Comparison of ENCODE assay signal across 30 cellular contexts in the genomic region with DNA sequence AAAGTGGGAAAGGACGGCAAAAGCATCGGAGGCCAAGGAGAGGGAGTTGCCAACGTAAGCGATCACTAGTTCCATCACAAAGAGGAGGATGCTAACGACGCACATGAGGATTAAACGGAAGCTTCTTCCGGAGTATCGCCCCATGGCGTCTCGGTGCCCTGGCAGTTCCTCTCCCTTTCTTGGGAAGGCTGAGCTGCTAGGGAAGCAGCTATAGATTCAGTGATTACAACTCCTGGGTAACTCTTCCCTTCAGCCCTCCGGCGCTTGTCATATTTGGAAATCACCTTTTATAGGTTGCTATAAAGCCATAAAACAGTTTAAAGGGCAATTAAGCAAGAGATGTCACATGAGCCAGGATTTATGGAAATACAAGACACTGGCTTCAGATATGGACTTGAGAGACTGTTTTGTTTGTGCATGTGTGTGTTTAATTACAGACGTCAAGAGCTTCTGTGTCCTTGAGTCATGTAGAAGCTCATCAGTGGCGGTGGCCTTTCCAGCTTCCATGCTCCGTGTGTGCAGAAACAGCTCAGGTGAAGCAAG. TPM values are rescaled to one million over a fixed set of nuclear protein-coding genes. Genes with fewer than 3 reads are reported as not detected.
A peak's percentile ranks its signal among the peaks of the same experiment; 100 is the strongest.
DNase-seq lines count a peak whose midpoint lies in the region; ATAC-seq, FAIRE-seq and TF ChIP-seq lines count a peak whose summit lies in the region.
"Had no signal": no experiment of that assay in that cellular context is flagged by ENCODE, and none has a peak within 500 bp of the region (broad histone marks: within the 10 kb centered on the region; RNA-seq: fewer than 3 reads in every experiment).

No MANE protein-coding gene starts in this region.

- no peaks in the 10 kb centered on the region for H3K79me2 ChIP-seq in GM23338 (replicated peaks; ENCODE audit: insufficient read depth)
- no peaks in the 10 kb centered on the region for H3K79me2 ChIP-seq in smooth muscle cell (ENCODE audit: low read depth)

- no peaks in the 10 kb centered on the region for H3K9me3 Mint-ChIP-seq in GM23338
- H3K9me3 Mint-ChIP-seq: activated CD4-positive, alpha-beta memory T cell treated with anti-CD3 and anti-CD28 coated beads, Interleukin-2, amount 10 ng/mL, durations not matched to agents 7 days and 5 days; immature natural killer cell had no signal

- peak overlapping the region; percentile 47; the same call in 1 of the 2 replicates for H2AFZ ChIP-seq in GM23338
- no peak overlapping the region for H2AFZ ChIP-seq in smooth muscle cell (ENCODE audit: low read depth)

- H3K9ac ChIP-seq in kidney (ENCODE audit: low read length in 2 of 2) (no peak overlapping the region), smooth muscle cell (ENCODE audit: low read depth) (no peak overlapping the region)

- H3K4me2 ChIP-seq in GM23338 (no peak overlapping the region), smooth muscle cell (no peak overlapping the region)

- peaks cover 3% of the 10 kb centered on the region; the same call in 1 of the 2 replicates for H3K9me2 ChIP-seq in GM23338 (ENCODE audit: insufficient read depth)

- H3K36me3 ChIP-seq in GM23338 (ENCODE audit: insufficient read depth) (no peaks in the 10 kb centered on the region), kidney (ENCODE audit: control insufficient read depth in 1 of 2, insufficient read depth in 2 of 2, low read length in 2 of 2) (no peaks in the 10 kb centered on the region), smooth muscle cell (ENCODE audit: low read depth) (no peaks in the 10 kb centered on the region)
- H3K36me3 ChIP-seq: ovary, suprapubic skin had no signal

- H3K4me3 ChIP-seq in GM23338 = no peak overlapping the region
- H3K4me3 ChIP-seq in kidney (ENCODE audit: low read length in 2 of 2) = no peak overlapping the region
- no peak overlapping the region for H3K4me3 ChIP-seq in smooth muscle cell
- H3K4me3 ChIP-seq: ovary, suprapubic skin had no signal

- H3K9me3 ChIP-seq in kidney (ENCODE audit: control insufficient read depth in 1 of 2, low read length in 2 of 2) (no peaks in the 10 kb centered on the region), smooth muscle cell (replicated peaks; ENCODE audit: low read depth) (no peaks in the 10 kb centered on the region)
- H3K9me3 ChIP-seq: ovary, suprapubic skin had no signal

- H3K4me1 ChIP-seq in GM23338 (ENCODE audit: insufficient read depth) = no peaks in the 10 kb centered on the region
- no peaks in the 10 kb centered on the region for H3K4me1 ChIP-seq in kidney (ENCODE audit: control insufficient read depth in 1 of 2, insufficient read depth in 1 of 2, low read depth in 1 of 2, low read length in 2 of 2)
- H3K4me1 ChIP-seq in smooth muscle cell (ENCODE audit: low read depth) = no peaks in the 10 kb centered on the region
- H3K4me1 ChIP-seq: suprapubic skin had no signal

- no peak for ATAC-seq in GM23338
- ATAC-seq in activated CD4-positive, CD25-positive, alpha-beta regulatory T cell treated with anti-CD3 and anti-CD28 coated beads, Interleukin-2, amount 50 U/mL, for 24 hours = no peak
- ATAC-seq: left lobe of liver had no signal

- no peak for FAIRE-seq in kidney (lab: Jason Lieb, UNC)
- FAIRE-seq: endothelial cell of umbilical vein, HTR-8/SVneo, RCC 7860 had no signal

- H3K27me3 Mint-ChIP-seq in GM23338 (ENCODE audit: insufficient read depth, low read depth, poor library complexity) = peaks cover under 1% of the 10 kb centered on the region

- H3F3A ChIP-seq in GM23338 (replicated peaks; ENCODE audit: low read depth) (no peaks in the 10 kb centered on the region), smooth muscle cell (ENCODE audit: low read depth) (no peaks in the 10 kb centered on the region)

- H4K20me1 ChIP-seq in GM23338 (replicated peaks; ENCODE audit: insufficient read depth) = no peaks in the 10 kb centered on the region
- H4K20me1 ChIP-seq in smooth muscle cell (ENCODE audit: low read depth) = no peaks in the 10 kb centered on the region

- H3K27ac Mint-ChIP-seq in GM23338 = no peak overlapping the region
- H3K27ac Mint-ChIP-seq: activated CD4-positive, alpha-beta memory T cell treated with anti-CD3 and anti-CD28 coated beads, Interleukin-2, amount 10 ng/mL, durations not matched to agents 7 days and 5 days; activated naive CD8-positive, alpha-beta T cell; immature natural killer cell had no signal

- WGBS in smooth muscle cell (ENCODE audit: low lambda C conversion rate) = 94% methylated on average over 16 of the region's 16 CpGs

- no peaks in the 10 kb centered on the region for H3K36me3 Mint-ChIP-seq in GM23338 (ENCODE audit: low read depth)
- H3K36me3 Mint-ChIP-seq: activated naive CD8-positive, alpha-beta T cell; CD14-positive monocyte had no signal

- H3K4me1 Mint-ChIP-seq in GM23338 = no peaks in the 10 kb centered on the region
- H3K4me1 Mint-ChIP-seq: activated CD4-positive, alpha-beta memory T cell treated with anti-CD3 and anti-CD28 coated beads, Interleukin-2, amount 10 ng/mL, durations not matched to agents 7 days and 5 days; CD14-positive monocyte; immature natural killer cell had no signal

- TF ChIP-seq CTCF in GM23338 (conservative IDR thresholded peaks at IDR 0.05; ENCODE audit: low read depth in 2 of 2) (no peak), kidney (IDR thresholded peaks at IDR 0.05; ENCODE audit: borderline replicate concordance, extremely low read depth, insufficient read depth) (no peak), smooth muscle cell (IDR thresholded peaks at IDR 0.05; ENCODE audit: borderline replicate concordance, insufficient read depth, poor library complexity, severe bottlenecking) (no peak)

- H3K27me3 ChIP-seq in GM23338 (ENCODE audit: insufficient read depth) = no peaks in the 10 kb centered on the region
- peaks cover 19% of the 10 kb centered on the region for H3K27me3 ChIP-seq in smooth muscle cell (ENCODE audit: low read depth)
- H3K27me3 ChIP-seq: ovary, suprapubic skin had no signal

- H3K4me3 Mint-ChIP-seq in GM23338 = no peak overlapping the region
- H3K4me3 Mint-ChIP-seq: activated CD4-positive, alpha-beta memory T cell treated with anti-CD3 and anti-CD28 coated beads, Interleukin-2, amount 10 ng/mL, durations not matched to agents 7 days and 5 days; activated naive CD8-positive, alpha-beta T cell; CD14-positive monocyte; immature natural killer cell had no signal

- H3K27ac ChIP-seq in GM23338 (ENCODE audit: low read depth) (no peak overlapping the region), kidney (ENCODE audit: low read depth in 2 of 2, low read length in 2 of 2) (no peak overlapping the region), smooth muscle cell (ENCODE audit: low read depth) (no peak overlapping the region)
- H3K27ac ChIP-seq: ovary, suprapubic skin had no signal

- intact Hi-C loops in kidney (cut with DNase I) = no loop called here

- DNase-seq in DMS53 (lab: John Stamatoyannopoulos, UW) (peak; percentile 29), DMS53 treated with DMSO at 0.1 percent for 48 hours (lab: John Stamatoyannopoulos, UW; ENCODE audit: unreplicated experiment) (no peak), GM23338 (ENCODE audit: low spot score) (no peak), NCI-H69 (lab: John Stamatoyannopoulos, UW) (peak; percentile 53), kidney (peak; percentile 43), NCI-H2171 treated with DMSO at 0.1 percent for 48 hours (lab: John Stamatoyannopoulos, UW) (no peak), smooth muscle cell (lab: John Stamatoyannopoulos, UW; ENCODE audit: unreplicated experiment) (no peak)
- DNase-seq: activated CD4-positive, alpha-beta memory T cell treated with anti-CD3 and anti-CD28 coated beads, Interleukin-2, amount 10 ng/mL, durations not matched to agents 7 days and 5 days; activated CD4-positive, CD25-positive, alpha-beta regulatory T cell treated with anti-CD3 and anti-CD28 coated beads, Interleukin-2, amount 50 U/mL, for 72 hours; activated CD8-positive, alpha-beta memory T cell treated with anti-CD3 and anti-CD28 coated beads, Interleukin-2, amount 50 U/mL, for 48 hours; immature natural killer cell; KG1; MM.1S; NCI-H1436 treated with DMSO at 0.1 percent for 48 hours; NCI-H2107; ovary; SHP77 treated with DMSO at 0.1 percent for 48 hours; stimulated activated naive CD4-positive, alpha-beta T cell had no signal

TF ChIP-seq in GM23338, 12 proteins besides CTCF, POLR2A, EP300 and RAD21:
- no peak for TF ChIP-seq EZH2 (IDR thresholded peaks at IDR 0.05; ENCODE audit: low read depth, unreplicated experiment)
- TF ChIP-seq, protein P1, sequence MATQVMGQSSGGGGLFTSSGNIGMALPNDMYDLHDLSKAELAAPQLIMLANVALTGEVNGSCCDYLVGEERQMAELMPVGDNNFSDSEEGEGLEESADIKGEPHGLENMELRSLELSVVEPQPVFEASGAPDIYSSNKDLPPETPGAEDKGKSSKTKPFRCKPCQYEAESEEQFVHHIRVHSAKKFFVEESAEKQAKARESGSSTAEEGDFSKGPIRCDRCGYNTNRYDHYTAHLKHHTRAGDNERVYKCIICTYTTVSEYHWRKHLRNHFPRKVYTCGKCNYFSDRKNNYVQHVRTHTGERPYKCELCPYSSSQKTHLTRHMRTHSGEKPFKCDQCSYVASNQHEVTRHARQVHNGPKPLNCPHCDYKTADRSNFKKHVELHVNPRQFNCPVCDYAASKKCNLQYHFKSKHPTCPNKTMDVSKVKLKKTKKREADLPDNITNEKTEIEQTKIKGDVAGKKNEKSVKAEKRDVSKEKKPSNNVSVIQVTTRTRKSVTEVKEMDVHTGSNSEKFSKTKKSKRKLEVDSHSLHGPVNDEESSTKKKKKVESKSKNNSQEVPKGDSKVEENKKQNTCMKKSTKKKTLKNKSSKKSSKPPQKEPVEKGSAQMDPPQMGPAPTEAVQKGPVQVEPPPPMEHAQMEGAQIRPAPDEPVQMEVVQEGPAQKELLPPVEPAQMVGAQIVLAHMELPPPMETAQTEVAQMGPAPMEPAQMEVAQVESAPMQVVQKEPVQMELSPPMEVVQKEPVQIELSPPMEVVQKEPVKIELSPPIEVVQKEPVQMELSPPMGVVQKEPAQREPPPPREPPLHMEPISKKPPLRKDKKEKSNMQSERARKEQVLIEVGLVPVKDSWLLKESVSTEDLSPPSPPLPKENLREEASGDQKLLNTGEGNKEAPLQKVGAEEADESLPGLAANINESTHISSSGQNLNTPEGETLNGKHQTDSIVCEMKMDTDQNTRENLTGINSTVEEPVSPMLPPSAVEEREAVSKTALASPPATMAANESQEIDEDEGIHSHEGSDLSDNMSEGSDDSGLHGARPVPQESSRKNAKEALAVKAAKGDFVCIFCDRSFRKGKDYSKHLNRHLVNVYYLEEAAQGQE (IDR thresholded peaks at IDR 0.05; ENCODE audit: unreplicated experiment) = no peak
- TF ChIP-seq ZNF331 (CRISPR knock-in tag; IDR thresholded peaks at IDR 0.05; ENCODE audit: low read depth) = no peak
- TF ChIP-seq EZH2phosphoT487 (IDR thresholded peaks at IDR 0.05; ENCODE audit: unreplicated experiment) = no peak
- TF ChIP-seq POLR2AphosphoS5 (IDR thresholded peaks at IDR 0.05; ENCODE audit: low read depth) = no peak
- no peak for TF ChIP-seq ZNF114 (CRISPR knock-in tag; IDR thresholded peaks at IDR 0.05)
TF ChIP-seq in GM23338: peak in this region for 0.

RNA-seq across cellular contexts. Expression of a gene that starts 30.6 kb away (rescaled TPM):
- 0.47 and 1.1 TPM in 2 replicates for total RNA-seq in GM23338 (2014; rRNA removed; shearing (Covaris generic))
- 0.17 and 0.47 TPM in 2 replicates for polyA plus RNA-seq in GM23338 (2016; fragmentation: Nextera tagmentation; extraction: Ambion mirVana)
- not detected for total RNA-seq in kidney
- polyA plus RNA-seq in kidney (ENCODE audit: insufficient read depth, low read depth, low replicate concordance) = not detected
- not detected in 2 replicates for total RNA-seq in smooth muscle cell
- polyA plus RNA-seq in smooth muscle cell = not detected in 2 replicates
- total RNA-seq: A172; activated CD4-positive, alpha-beta memory T cell treated with anti-CD3 and anti-CD28 coated beads, Interleukin-2, amount 10 ng/mL, durations not matched to agents 7 days and 5 days; endothelial cell of umbilical vein; H4; NCI-H460 had no signal
- polyA plus RNA-seq: CD14-positive monocyte, endothelial cell of umbilical vein, immature natural killer cell, urinary bladder had no signal

Comparison
In these comparisons a context has a peak if more than half of its experiments do, and no peak if none do; other contexts are left out.
1. DNase-seq: peak in DMS53 (single experiment), NCI-H69 (single experiment) and kidney (single experiment); none in DMS53 treated with DMSO at 0.1 percent for 48 hours (single experiment), GM23338 (single experiment), NCI-H2171 treated with DMSO at 0.1 percent for 48 hours (single experiment) and smooth muscle cell (single experiment).